Comparison of ENCODE assay signal across 20 cellular contexts in genomic region chr3:127410137-127410488, GRCh38.
DNase-seq lines count a peak whose midpoint lies in the region; ATAC-seq, FAIRE-seq and TF ChIP-seq lines count a peak whose summit lies in the region.
"Had no signal": no experiment of that assay in that cellular context is flagged by ENCODE, and none has a peak within 500 bp of the region (broad histone marks: within the 10 kb centered on the region; RNA-seq: fewer than 3 reads in every experiment).

No MANE protein-coding gene starts in this region.

- TF ChIP-seq POLR2A in H1 (IDR thresholded peaks at IDR 0.05; ENCODE audit: control extremely low read depth in 1 of 2, low read depth in 2 of 2, low read length in 2 of 2), result no peak
- no peak for TF ChIP-seq POLR2A in GM18505 (IDR thresholded peaks at IDR 0.05; ENCODE audit: borderline replicate concordance, extremely low read depth, insufficient read depth, insufficient read length)

- ATAC-seq in left ventricle myocardium superior (no peak), GM18505 (IDR thresholded peaks at IDR 0.05; ENCODE audit: unreplicated experiment) (no peak)
- ATAC-seq: Right ventricle myocardium inferior had no signal

- H3K14ac ChIP-seq in H1 (ENCODE audit: insufficient read length), result no peak overlapping the region

- 0 out of 2 replicates have a peak overlapping the region, but pooled peaks have one; percentile 82 for H2BK20ac ChIP-seq in H1 (ENCODE audit: low read length)

- H3K4me2 ChIP-seq in H1 (ENCODE audit: insufficient read depth in 1 of 2, low read depth in 2 of 2, low read length in 2 of 2), result no peak overlapping the region

- POLR2A ChIA-PET in H1 (lab: Charles Lee; ENCODE audit: partially characterized antibody), result no interaction called here

- H3K4me1 ChIP-seq in H1 (replicated peaks in 1 of 4; ENCODE audit: control insufficient read depth in 3 of 4, insufficient read depth in 4 of 4, low read length in 3 of 4), result peaks cover 0 to 14% (median 2%) of the 10 kb centered on the region in 4 experiments; a peak in 4 of 7 replicates

- no peak overlapping the region for H2BK120ac ChIP-seq in H1 (replicated peaks; ENCODE audit: low read depth, low read length)

- 0 out of 2 replicates have a peak overlapping the region, but pooled peaks have one; percentile 9 for H2BK5ac ChIP-seq in H1 (ENCODE audit: low read depth, low read length)

- no peak for FAIRE-seq in H1 (lab: Jason Lieb, UNC)
- FAIRE-seq: A204.1 had no signal

- H3K27me3 Mint-ChIP-seq in osteocyte (ENCODE audit: unreplicated experiment), result peaks cover 34% of the 10 kb centered on the region

- intact Hi-C loops in cardiac septum (cut with DNase I) (no loop called here), left ventricle myocardium superior (cut with micrococcal nuclease) (no loop called here)

- no peak overlapping the region for H3K4me3 ChIP-seq in H1 (ENCODE audit: extremely low read depth in 1 of 4, insufficient read depth in 2 of 4, low read depth in 3 of 4, low read length in 4 of 4)

- H3K18ac ChIP-seq in H1 (ENCODE audit: extremely low read depth, low read length), result no peak overlapping the region; the same call in 1 of the 2 replicates

- H4K91ac ChIP-seq in H1 (replicated peaks; ENCODE audit: insufficient read length, low read length), result no peak overlapping the region

- H2AFZ ChIP-seq in H1 (ENCODE audit: low read length), result no peak overlapping the region

- H2AK5ac ChIP-seq in H1 (ENCODE audit: low read depth, low read length), result no peak overlapping the region

- H3K4me3 Mint-ChIP-seq in osteocyte (ENCODE audit: unreplicated experiment), result no peak overlapping the region
- H3K4me3 Mint-ChIP-seq: H9, HFFc6 had no signal

- 87% methylated on average over 6 of the region's 6 CpGs; no CpG with 5 or more reads in 1 of the 2 experiments for WGBS in H1 (ENCODE audit: extremely low coverage in 1 of 2, insufficient coverage in 1 of 2, insufficient read length in 1 of 2, insufficient replicate concordance in 2 of 2, low coverage in 1 of 2, low lambda C conversion rate in 2 of 2, missing lambda C conversion rate in 1 of 2), 2 experiments

- H3K36me3 ChIP-seq in H1 (ENCODE audit: control insufficient read depth in 2 of 4, insufficient read depth in 4 of 4, low read length in 3 of 4), result no peaks in the 10 kb centered on the region

- no peak overlapping the region for H4K8ac ChIP-seq in H1 (ENCODE audit: extremely low read depth, insufficient read depth, low read length)

- no peak overlapping the region for H3K27ac Mint-ChIP-seq in osteocyte (ENCODE audit: unreplicated experiment)
- H3K27ac Mint-ChIP-seq: HFFc6 had no signal

- CTCF ChIA-PET in H1 (lab: Charles Lee; ENCODE audit: partially characterized antibody), result interaction anchor here (1.0 to 2.8 kb wide), 5 partner anchors 9 to 37 kb away, joined by 3 to 12 read pairs (median 5); no protein-coding TSS in a partner anchor

- no peaks in the 10 kb centered on the region for H3K23me2 ChIP-seq in H1 (ENCODE audit: low read depth, low read length)

- no peak overlapping the region for H3K4ac ChIP-seq in H1 (replicated peaks; ENCODE audit: insufficient read length, low read depth, low read length)

- H3K4me1 Mint-ChIP-seq in osteocyte (ENCODE audit: unreplicated experiment), result no peaks in the 10 kb centered on the region

- no peak overlapping the region for H3K27ac ChIP-seq in H1 (ENCODE audit: low read depth, low read length)

- H3K9me3 Mint-ChIP-seq in osteocyte (ENCODE audit: unreplicated experiment), result no peaks in the 10 kb centered on the region
- H3K9me3 Mint-ChIP-seq: H9, HFFc6 had no signal

- H3K23ac ChIP-seq in H1 (ENCODE audit: insufficient read length), result no peak overlapping the region

- H3K27me3 ChIP-seq in H1 (replicated peaks in 1 of 4; ENCODE audit: control insufficient read depth in 3 of 4, extremely low read depth in 1 of 4, insufficient read depth in 3 of 4, low read length in 3 of 4), result no peaks in the 10 kb centered on the region; a peak in 1 of 7 replicates

- H4K20me1 ChIP-seq in H1 (replicated peaks in 1 of 2; ENCODE audit: control insufficient read depth in 1 of 2, insufficient read depth in 2 of 2, low read length in 2 of 2), result no peaks in the 10 kb centered on the region

- no peak overlapping the region for H3K56ac ChIP-seq in H1 (replicated peaks; ENCODE audit: insufficient read length, low read depth, low read length)

- TF ChIP-seq CTCF in H1 (IDR thresholded peaks at IDR 0.05; ENCODE audit: control extremely low read depth in 1 of 3, insufficient read depth in 1 of 3, low read depth in 1 of 3, low read length in 3 of 3) (no peak), osteocyte (IDR thresholded peaks at IDR 0.05) (no peak)

- TF ChIP-seq EP300 in H1 (IDR thresholded peaks at IDR 0.05; ENCODE audit: borderline replicate concordance in 1 of 2, low read depth in 2 of 2, low read length in 2 of 2), result no peak

- no peak overlapping the region for H3K9ac ChIP-seq in H1 (replicated peaks in 1 of 4; ENCODE audit: extremely low read depth in 1 of 4, low read depth in 3 of 4, low read length in 3 of 4)

- no peaks in the 10 kb centered on the region for H3K79me1 ChIP-seq in H1 (ENCODE audit: low read depth, low read length)

- TF ChIP-seq RAD21 in H1 (IDR thresholded peaks at IDR 0.05 in 1 of 2, conservative IDR thresholded peaks at IDR 0.05 in 1 of 2; ENCODE audit: low read depth in 2 of 2, low read length in 2 of 2), result no peak

- 0 out of 2 replicates have a peak overlapping the region, but pooled peaks have one; percentile 21 for H2BK15ac ChIP-seq in H1 (ENCODE audit: low read length)

- no peak overlapping the region for H2BK12ac ChIP-seq in H1 (ENCODE audit: low read depth, low read length)

- no peaks in the 10 kb centered on the region for H3K79me2 ChIP-seq in H1 (ENCODE audit: control insufficient read depth in 1 of 2, insufficient read depth in 2 of 2, low read length in 2 of 2)

- H4K5ac ChIP-seq in H1 (ENCODE audit: insufficient read length, low read depth, low read length), result no peak overlapping the region

- peak; percentile 54 for DNase-seq in cardiac septum (ENCODE audit: low spot score)
- no peak for DNase-seq in left ventricle myocardium superior
- peak in 1 of 2 experiments; percentile 19 for DNase-seq in H1 (ENCODE audit: low read depth in 1 of 2, low spot score in 2 of 2)
- peak; percentile 51 for DNase-seq in osteocyte (ENCODE audit: extremely low spot score, unreplicated experiment)
- DNase-seq in SKM-1 treated with dmso at 0.1 percent for 144 hours (lab: John Stamatoyannopoulos, UW; ENCODE audit: unreplicated experiment), result no peak
- DNase-seq in SHP77 (lab: John Stamatoyannopoulos, UW), result no peak
- DNase-seq: DMS79, H9, HFFc6, KBM-7, MM.1S, NCI-H1048, NCI-H1417 treated with DMSO at 0.1 percent for 48 hours, NCI-H187, NCI-H2107, NCI-H446 treated with DMSO at 0.1 percent for 48 hours, NCI-H526 treated with DMSO at 0.1 percent for 48 hours had no signal

- no peaks in the 10 kb centered on the region for H3K9me3 ChIP-seq in H1 (ENCODE audit: insufficient read depth in 2 of 2, low read depth in 1 of 2, low read length in 1 of 2)

- no peaks in the 10 kb centered on the region for H3K36me3 Mint-ChIP-seq in osteocyte (ENCODE audit: unreplicated experiment)

TF ChIP-seq in H1, 55 proteins besides CTCF, POLR2A, EP300 and RAD21:
- TF ChIP-seq RNF2 (IDR thresholded peaks at IDR 0.05; ENCODE audit: borderline replicate concordance, low read depth, low read length, missing control alignments, poor library complexity, severe bottlenecking) (no peak), TEAD4 (IDR thresholded peaks at IDR 0.05; ENCODE audit: low read depth, low read length) (no peak), SIRT6 (IDR thresholded peaks at IDR 0.05; ENCODE audit: low read length) (no peak), SIX5 (IDR thresholded peaks at IDR 0.05; ENCODE audit: low read depth, low read length) (no peak), CHD2 (IDR thresholded peaks at IDR 0.05; ENCODE audit: low read length) (no peak), RXRA (IDR thresholded peaks at IDR 0.05; ENCODE audit: insufficient read depth, low read depth, low read length) (no peak), ATF3 (IDR thresholded peaks at IDR 0.05; ENCODE audit: insufficient read depth, low read depth, low read length) (no peak), TAF7 (optimal IDR thresholded peaks at IDR 0.05; ENCODE audit: borderline replicate concordance, low read depth, low read length) (no peak), E2F6 (IDR thresholded peaks at IDR 0.05) (no peak), BRCA1 (IDR thresholded peaks at IDR 0.05; ENCODE audit: low read depth, low read length) (no peak), JUND (IDR thresholded peaks at IDR 0.05; ENCODE audit: low read length) (no peak), SP4 (IDR thresholded peaks at IDR 0.05; ENCODE audit: low read length) (no peak), CTBP2 (IDR thresholded peaks at IDR 0.05; ENCODE audit: borderline replicate concordance, insufficient read depth, insufficient read length, low read length) (no peak), KDM1A (IDR thresholded peaks at IDR 0.05; ENCODE audit: borderline replicate concordance, low read length) (no peak), SAP30 (IDR thresholded peaks at IDR 0.05; ENCODE audit: insufficient read depth, insufficient replicate concordance, low read length) (no peak), FOSL1 (IDR thresholded peaks at IDR 0.05; ENCODE audit: insufficient read depth, low read depth, low read length) (no peak), CHD1 (IDR thresholded peaks at IDR 0.05; ENCODE audit: low read depth, low read length) (no peak)

Comparison
In these comparisons a context has a peak if more than half of its experiments do, and no peak if none do; other contexts are left out.
1. DNase-seq: peak in cardiac septum (single experiment) and osteocyte (single experiment); none in left ventricle myocardium superior (single experiment), SKM-1 treated with dmso at 0.1 percent for 144 hours (single experiment) and SHP77 (0 of 2).